17 cellular contexts compared by ENCODE assay signal in genomic region chr4:99801005-99801699, GRCh38. TPM values are rescaled to one million over a fixed set of nuclear protein-coding genes. Genes with fewer than 3 reads are reported as not detected.
DNase-seq lines count a peak whose midpoint lies in the region; ATAC-seq and TF ChIP-seq lines count a peak whose summit lies in the region.
"Had no signal": no experiment of that assay in that cellular context is flagged by ENCODE, and none has a peak within 500 bp of the region (broad histone marks: within the 10 kb centered on the region; RNA-seq: fewer than 3 reads in every experiment).

No MANE protein-coding gene starts in this region.

- H3K36me3 Mint-ChIP-seq in activated naive CD8-positive, alpha-beta T cell treated with anti-CD3 and anti-CD28 coated beads, Interleukin-2, amount 50 U/mL, for 24 hours (ENCODE audit: low read depth) = no peaks in the 10 kb centered on the region
- H3K36me3 Mint-ChIP-seq: CD14-positive monocyte; CD4-positive, alpha-beta memory T cell had no signal

- ATAC-seq in left cardiac atrium = no peak
- peak in 1 of 4 donors; percentile 12 for ATAC-seq in psoas muscle
- no peak for ATAC-seq in upper lobe of left lung (ENCODE audit: low FRiP score in 2 of 2)
- ATAC-seq in activated naive CD8-positive, alpha-beta T cell treated with anti-CD3 and anti-CD28 coated beads, Interleukin-2, amount 50 U/mL, for 24 hours = no peak
- ATAC-seq: A549, GM23338 had no signal

- WGBS in psoas muscle, 3 donors = 58 to 65% (median 58%) methylated on average over 3 of the region's 3 CpGs
- 58 to 64% methylated on average over 3 of the region's 3 CpGs for WGBS in upper lobe of left lung, 2 donors

- no peak for TF ChIP-seq EP300 in upper lobe of left lung (IDR thresholded peaks at IDR 0.05)

- H3K9me3 ChIP-seq in left ventricle myocardium inferior (replicated peaks) = no peaks in the 10 kb centered on the region
- H3K9me3 ChIP-seq in psoas muscle = no peaks in the 10 kb centered on the region
- H3K9me3 ChIP-seq in upper lobe of left lung = no peaks in the 10 kb centered on the region
- H3K9me3 ChIP-seq: A549 had no signal

- TF ChIP-seq CTCF in left ventricle myocardium inferior (IDR thresholded peaks at IDR 0.05; ENCODE audit: borderline replicate concordance) (no peak), psoas muscle (IDR thresholded peaks at IDR 0.05) (no peak), upper lobe of left lung (IDR thresholded peaks at IDR 0.05) (no peak)

- no peaks in the 10 kb centered on the region for H3K4me1 Mint-ChIP-seq in activated naive CD8-positive, alpha-beta T cell treated with anti-CD3 and anti-CD28 coated beads, Interleukin-2, amount 50 U/mL, for 24 hours
- H3K4me1 Mint-ChIP-seq: CD14-positive monocyte; CD4-positive, alpha-beta memory T cell had no signal

- no peak overlapping the region for H3K27ac Mint-ChIP-seq in activated naive CD8-positive, alpha-beta T cell treated with anti-CD3 and anti-CD28 coated beads, Interleukin-2, amount 50 U/mL, for 24 hours
- H3K27ac Mint-ChIP-seq: CD14-positive monocyte; CD4-positive, alpha-beta memory T cell; GM23338 had no signal

- peaks cover 37% of the 10 kb centered on the region for H3K27me3 Mint-ChIP-seq in activated naive CD8-positive, alpha-beta T cell treated with anti-CD3 and anti-CD28 coated beads, Interleukin-2, amount 50 U/mL, for 24 hours

- H3K27me3 ChIP-seq in left ventricle myocardium inferior (ENCODE audit: low read depth) (no peaks in the 10 kb centered on the region), psoas muscle (ENCODE audit: insufficient read depth in 3 of 3, low read length in 2 of 3) (no peaks in the 10 kb centered on the region), upper lobe of left lung (no peaks in the 10 kb centered on the region)
- H3K27me3 ChIP-seq: BLaER1 had no signal

- no peaks in the 10 kb centered on the region for H3K36me3 ChIP-seq in left ventricle myocardium inferior
- no peaks in the 10 kb centered on the region for H3K36me3 ChIP-seq in psoas muscle (ENCODE audit: insufficient read depth in 1 of 2, low read depth in 1 of 2)
- no peaks in the 10 kb centered on the region for H3K36me3 ChIP-seq in upper lobe of left lung
- H3K36me3 ChIP-seq: BLaER1 had no signal

- TF ChIP-seq POLR2A in upper lobe of left lung (IDR thresholded peaks at IDR 0.05) = no peak

- no peak overlapping the region for H3K4me3 Mint-ChIP-seq in activated naive CD8-positive, alpha-beta T cell treated with anti-CD3 and anti-CD28 coated beads, Interleukin-2, amount 50 U/mL, for 24 hours
- H3K4me3 Mint-ChIP-seq: CD14-positive monocyte; CD4-positive, alpha-beta memory T cell; GM23338 had no signal

- intact Hi-C loops in left ventricle myocardium inferior (cut with micrococcal nuclease) (no loop called here), left cardiac atrium (cut with DNase I) (loop anchor here (10.0 kb wide), 3 partner anchors 76 to 236 kb away; partner anchors contain the start of gene TRMT10A (in 1 of the 2)), psoas muscle (cut with DNase I) (loop anchor here in 1 of 2 donors (5.0 kb wide), 1 partner anchor 149 kb away; no protein-coding TSS in a partner anchor)

- H3K4me3 ChIP-seq in left ventricle myocardium inferior = no peak overlapping the region
- no peak overlapping the region for H3K4me3 ChIP-seq in psoas muscle
- no peak overlapping the region for H3K4me3 ChIP-seq in upper lobe of left lung
- H3K4me3 ChIP-seq: A549, BLaER1, GM23338 had no signal

- H3K9me3 Mint-ChIP-seq in activated naive CD8-positive, alpha-beta T cell treated with anti-CD3 and anti-CD28 coated beads, Interleukin-2, amount 50 U/mL, for 24 hours = no peaks in the 10 kb centered on the region

- H3K27ac ChIP-seq in left ventricle myocardium inferior (replicated peaks) = peak overlapping the region; percentile 71
- peak overlapping the region; percentile 73 for H3K27ac ChIP-seq in psoas muscle
- peak overlapping the region in 3 of 4 donors; percentile 1 to 49 (median 11) for H3K27ac ChIP-seq in upper lobe of left lung
- H3K27ac ChIP-seq: 22Rv1, A549, BLaER1 had no signal

- H3K4me1 ChIP-seq in left ventricle myocardium inferior (peaks cover 38% of the 10 kb centered on the region), psoas muscle (peaks cover 41% of the 10 kb centered on the region), upper lobe of left lung (no peaks in the 10 kb centered on the region)
- H3K4me1 ChIP-seq: A549 had no signal

- DNase-seq in left ventricle myocardium inferior (no peak), left cardiac atrium (no peak), psoas muscle (no peak), upper lobe of left lung (no peak), iPS-NIHi11 (ENCODE audit: low spot score) (no peak), NCI-H446 treated with DMSO at 0.1 percent for 48 hours (lab: John Stamatoyannopoulos, UW) (no peak)
- no peak for DNase-seq in activated naive CD8-positive, alpha-beta T cell treated with anti-CD3 and anti-CD28 coated beads, Interleukin-2, amount 50 U/mL, for 24 hours
- DNase-seq: CD4-positive, alpha-beta memory T cell; DMS153; DMS79; GDM1; HCEC 1CT had no signal

RNA-seq across cellular contexts. Expression of gene DAPP1, which starts 15.5 kb away (rescaled TPM):
- total RNA-seq in left ventricle myocardium inferior (0.74 TPM), left cardiac atrium (1 to 10 TPM in 1 of 2 donors, under 1 TPM in 1; 0.89 to 1.5 TPM), psoas muscle (1 to 10 TPM in 2 of 4 donors, under 1 TPM in 2; 0.46 to 1.3 (median 0.76) TPM), upper lobe of left lung (10 to 100 TPM in 3 of 6 donors, 1 to 10 TPM in 3; 5.6 to 14.5 (median 10.6) TPM)
- under 1 TPM; 0.06 to 0.53 (median 0.18) TPM for polyA plus RNA-seq in psoas muscle
- total RNA-seq: GM23338 had no signal
- polyA plus RNA-seq: GM23338 had no signal

Comparison
In these comparisons a context has a peak if more than half of its experiments do, and no peak if none do; other contexts are left out.
1. H3K27ac ChIP-seq: peak in every context shown above with its lines; median percentile 73 in psoas muscle; 71 in left ventricle myocardium inferior; 11 in upper lobe of left lung.